ENCODE assay signal across 18 cellular contexts in genomic region chr20:10487354-10488115, GRCh38. TPM values are rescaled to one million over a fixed set of nuclear protein-coding genes. Genes with fewer than 3 reads are reported as not detected.
DNase-seq lines count a peak whose midpoint lies in the region; ATAC-seq, FAIRE-seq and TF ChIP-seq lines count a peak whose summit lies in the region.
"Had no signal": no experiment of that assay in that cellular context is flagged by ENCODE, and none has a peak within 500 bp of the region (broad histone marks: within the 10 kb centered on the region; RNA-seq: fewer than 3 reads in every experiment).

No MANE protein-coding gene starts in this region.

- intact Hi-C loops in gastrocnemius medialis (cut with DNase I; ENCODE audit: low total_unique reads) = no loop called here

- H3K27me3 ChIP-seq in HL-60 (ENCODE audit: insufficient read depth, poor library complexity, severe bottlenecking) (no peaks in the 10 kb centered on the region), astrocyte (ENCODE audit: insufficient read depth, low read length) (no peaks in the 10 kb centered on the region), kidney epithelial cell (ENCODE audit: control insufficient read depth, insufficient read depth, low read length) (no peaks in the 10 kb centered on the region), gastrocnemius medialis (no peaks in the 10 kb centered on the region)
- H3K27me3 ChIP-seq: BE2C, Peyer's patch, uterus had no signal

- no peak overlapping the region for H3K4me3 Mint-ChIP-seq in astrocyte (ENCODE audit: unreplicated experiment)
- H3K4me3 Mint-ChIP-seq: activated CD4-positive, alpha-beta memory T cell treated with anti-CD3 and anti-CD28 coated beads, Interleukin-2, amount 10 ng/mL, durations not matched to agents 7 days and 5 days had no signal

- H3K36me3 ChIP-seq in astrocyte (ENCODE audit: insufficient read depth, low read length) (no peaks in the 10 kb centered on the region), kidney epithelial cell (ENCODE audit: control insufficient read depth, insufficient read depth, low read length) (no peaks in the 10 kb centered on the region), gastrocnemius medialis (no peaks in the 10 kb centered on the region)
- H3K36me3 ChIP-seq: BE2C, Peyer's patch, uterus had no signal

- no peak overlapping the region for H2AFZ ChIP-seq in astrocyte (ENCODE audit: low read depth, low read length)

- FAIRE-seq in astrocyte (lab: Jason Lieb, UNC) = peak; percentile 20
- no peak for FAIRE-seq in GM12891 (lab: Jason Lieb, UNC)
- FAIRE-seq: GM18507, H1 had no signal

- no peaks in the 10 kb centered on the region for H3K4me1 ChIP-seq in astrocyte (ENCODE audit: insufficient read depth, low read length)
- no peaks in the 10 kb centered on the region for H3K4me1 ChIP-seq in gastrocnemius medialis
- H3K4me1 ChIP-seq: BE2C, Peyer's patch, uterus had no signal

- no peak for TF ChIP-seq CTCF in HL-60 (IDR thresholded peaks at IDR 0.05; ENCODE audit: insufficient read depth, low read length)
- no peak for TF ChIP-seq CTCF in astrocyte (IDR thresholded peaks at IDR 0.05; ENCODE audit: insufficient read depth, low read depth, low read length)
- TF ChIP-seq CTCF in kidney epithelial cell (IDR thresholded peaks at IDR 0.05; ENCODE audit: insufficient read depth, low read length, poor library complexity, severe bottlenecking) = no peak
- TF ChIP-seq CTCF in gastrocnemius medialis (IDR thresholded peaks at IDR 0.05 in 4 of 5, conservative IDR thresholded peaks at IDR 0.05 in 1 of 5) = no peak

- H3K4me3 ChIP-seq in HL-60 (replicated peaks; ENCODE audit: insufficient read depth, low read length) (no peak overlapping the region), astrocyte (ENCODE audit: insufficient read depth, low read depth, low read length) (no peak overlapping the region), kidney epithelial cell (ENCODE audit: low read depth, low read length) (no peak overlapping the region), gastrocnemius medialis (no peak overlapping the region)
- H3K4me3 ChIP-seq: Peyer's patch, uterus had no signal

- no peaks in the 10 kb centered on the region for H3K9me3 ChIP-seq in astrocyte (ENCODE audit: insufficient read depth, low read depth, low read length)
- no peaks in the 10 kb centered on the region for H3K9me3 ChIP-seq in gastrocnemius medialis
- H3K9me3 ChIP-seq: BE2C, Peyer's patch, uterus had no signal

- TF ChIP-seq POLR2A in GM12891 (IDR thresholded peaks at IDR 0.05; ENCODE audit: low read depth, low read length) (no peak), gastrocnemius medialis (IDR thresholded peaks at IDR 0.05) (no peak)

- no peak for ATAC-seq in HG02759 (IDR thresholded peaks at IDR 0.05; ENCODE audit: unreplicated experiment)
- no peak for ATAC-seq in GM21528 (IDR thresholded peaks at IDR 0.05; ENCODE audit: low FRiP score, unreplicated experiment)
- ATAC-seq in gastrocnemius medialis = no peak

- H3K27ac ChIP-seq in HL-60 (replicated peaks) (peak overlapping the region; percentile 15), astrocyte (ENCODE audit: low read depth, low read length) (no peak overlapping the region), gastrocnemius medialis (no peak overlapping the region)
- H3K27ac ChIP-seq: Peyer's patch, uterus had no signal

- in situ Hi-C loops in gastrocnemius medialis (cut with MboI; ENCODE audit: low sequenced_read_pairs in 4 of 4) = no loop called here

- no peak overlapping the region for H3K4me2 ChIP-seq in astrocyte (ENCODE audit: low read length)

- DNase-seq in AG08395 (ENCODE audit: low spot score) (peak; percentile 19), HL-60 (ENCODE audit: low read depth in 1 of 2, low spot score in 1 of 2) (peak; percentile 58 to 80), astrocyte (ENCODE audit: low read depth) (peak; percentile 59), kidney epithelial cell (ENCODE audit: low read depth) (peak; percentile 26), GM12891 (ENCODE audit: insufficient read length, low spot score) (no peak), gastrocnemius medialis (no peak)
- DNase-seq: activated CD4-positive, alpha-beta memory T cell treated with anti-CD3 and anti-CD28 coated beads, Interleukin-2, amount 10 ng/mL, durations not matched to agents 7 days and 5 days; activated effector memory CD4-positive, alpha-beta T cell treated with anti-CD3 and anti-CD28 coated beads, Interleukin-2, amount 50 U/mL, for 16 hours; BE2C; caudate nucleus; MM.1S; NCI-H510A; Peyer's patch; uterus had no signal

- H3K9ac ChIP-seq in astrocyte (ENCODE audit: low read length) = no peak overlapping the region

- no peaks in the 10 kb centered on the region for H3K9me3 Mint-ChIP-seq in astrocyte (ENCODE audit: unreplicated experiment)
- H3K9me3 Mint-ChIP-seq: activated CD4-positive, alpha-beta memory T cell treated with anti-CD3 and anti-CD28 coated beads, Interleukin-2, amount 10 ng/mL, durations not matched to agents 7 days and 5 days had no signal

- H4K20me1 ChIP-seq in astrocyte (ENCODE audit: insufficient read depth, low read length) = peaks cover 6% of the 10 kb centered on the region

- no peaks in the 10 kb centered on the region for H3K79me2 ChIP-seq in astrocyte (ENCODE audit: insufficient read depth, low read length)

- peak overlapping the region; percentile 70 for H3K27ac Mint-ChIP-seq in astrocyte (ENCODE audit: unreplicated experiment)
- H3K27ac Mint-ChIP-seq: activated CD4-positive, alpha-beta memory T cell treated with anti-CD3 and anti-CD28 coated beads, Interleukin-2, amount 10 ng/mL, durations not matched to agents 7 days and 5 days had no signal

- no peaks in the 10 kb centered on the region for H3K27me3 Mint-ChIP-seq in astrocyte (ENCODE audit: low read depth, unreplicated experiment)
- H3K27me3 Mint-ChIP-seq: activated CD4-positive, alpha-beta memory T cell treated with anti-CD3 and anti-CD28 coated beads, Interleukin-2, amount 10 ng/mL, durations not matched to agents 7 days and 5 days had no signal

- peaks cover 34% of the 10 kb centered on the region for H3K4me1 Mint-ChIP-seq in astrocyte (ENCODE audit: low read depth, unreplicated experiment)

- peaks cover 2% of the 10 kb centered on the region for H3K36me3 Mint-ChIP-seq in astrocyte (ENCODE audit: low read depth, unreplicated experiment)

TF ChIP-seq in GM12891, 5 proteins besides CTCF, POLR2A, EP300 and RAD21:
- TF ChIP-seq POLR2AphosphoS5 (IDR thresholded peaks at IDR 0.05; ENCODE audit: low read depth, low read length) = no peak
- no peak for TF ChIP-seq SPI1 (IDR thresholded peaks at IDR 0.05; ENCODE audit: low read depth, low read length)
- no peak for TF ChIP-seq PAX5 (IDR thresholded peaks at IDR 0.05; ENCODE audit: insufficient read depth, low read length, severe bottlenecking)
- TF ChIP-seq POU2F2 (IDR thresholded peaks at IDR 0.05; ENCODE audit: low read depth, low read length) = no peak
- no peak for TF ChIP-seq TAF1 (IDR thresholded peaks at IDR 0.05; ENCODE audit: low read depth, low read length)
TF ChIP-seq in GM12891: peak in this region for 0.

RNA-seq across cellular contexts. Expression of gene SLX4IP, which starts 52.4 kb away (rescaled TPM):
- total RNA-seq in astrocyte = 4.7 and 5.3 TPM in 2 replicates
- total RNA-seq in kidney epithelial cell = 5.8 TPM in 2 replicates
- polyA plus RNA-seq in GM12891 (2012; ENCODE audit: low read depth, missing spikeins) = 1.8 TPM
- total RNA-seq in gastrocnemius medialis = 1 to 10 TPM in 1 of 4 donors, under 1 TPM in 3; 0.22 to 1.3 (median 0.71) TPM

RNA-seq across cellular contexts. Expression of gene MKKS, which starts 53.5 kb away (rescaled TPM):
- 13.4 and 14.2 TPM in 2 replicates for total RNA-seq in astrocyte
- total RNA-seq in kidney epithelial cell = 16.8 and 19.2 TPM in 2 replicates
- polyA plus RNA-seq in GM12891 (2012; ENCODE audit: low read depth, missing spikeins) = 3.1 TPM
- 10 to 100 TPM in 3 of 4 donors, 1 to 10 TPM in 1; 8.1 to 15.2 (median 14.6) TPM for total RNA-seq in gastrocnemius medialis

Comparison
In these comparisons a context has a peak if more than half of its experiments do, and no peak if none do; other contexts are left out.
1. DNase-seq: peak in AG08395 (single experiment), HL-60 (2 of 2), astrocyte (single experiment) and kidney epithelial cell (single experiment); none in GM12891 (single experiment) and gastrocnemius medialis (0 of 2).